In the genomic region with DNA sequence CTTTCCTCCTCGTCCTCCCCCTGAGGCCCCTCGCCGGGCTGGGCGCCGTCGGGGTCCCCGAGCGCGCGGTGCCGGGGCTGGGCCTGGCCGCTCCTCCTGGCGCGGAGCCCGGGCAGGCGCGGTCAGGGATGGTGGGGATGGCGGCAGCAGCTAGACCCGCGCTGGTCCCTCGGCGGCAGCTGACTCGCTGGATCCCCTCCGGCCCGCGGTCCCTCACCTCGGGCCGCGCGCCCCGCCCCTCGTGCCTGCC, we compare ENCODE assay signal across 8 cellular contexts. TPM values are rescaled to one million over a fixed set of nuclear protein-coding genes. Genes with fewer than 3 reads are reported as not detected.
DNase-seq lines count a peak whose midpoint lies in the region; ATAC-seq and TF ChIP-seq lines count a peak whose summit lies in the region.

SLC25A29 (minus strand) TSS at position 189 of the 250 bp plus-strand sequence. CDS start 212 bp downstream, outside the sequence.

- peak within 1 kb of the TSS; percentile 83 for H3K4me2 ChIP-seq in OCI-LY7 (ENCODE audit: low read length)

- POLR2A ChIA-PET in CD4-positive, alpha-beta memory T cell (lab: Charles Lee; ENCODE audit: partially characterized antibody) = no interaction called here
- POLR2A ChIA-PET in OCI-LY7 (lab: Charles Lee) = no interaction called here

- H3K36me3 ChIP-seq in CD4-positive, alpha-beta memory T cell (ENCODE audit: insufficient read depth, low read length) = no peaks in the 10 kb centered on the region
- H3K36me3 ChIP-seq in OCI-LY7 (ENCODE audit: insufficient read depth, low read length) (no peaks in the 10 kb centered on the region), esophagus (ENCODE audit: control insufficient read depth in 2 of 2, insufficient read depth in 2 of 2, low read length in 1 of 2) (no peaks in the 10 kb centered on the region)

- H3K36me3 Mint-ChIP-seq in CD4-positive, alpha-beta memory T cell = peaks cover 0 to 2% of the 10 kb centered on the region in 2 donors
- peaks cover 2% of the 10 kb centered on the region for H3K36me3 Mint-ChIP-seq in neural crest cell (ENCODE audit: low read depth)

- no peaks in the 10 kb centered on the region for H3K27me3 ChIP-seq in CD4-positive, alpha-beta memory T cell (ENCODE audit: insufficient read depth, low read length)
- no peaks in the 10 kb centered on the region for H3K27me3 ChIP-seq in esophagus (ENCODE audit: control insufficient read depth in 1 of 2, insufficient read depth in 2 of 2, low read length in 2 of 2)

- BruUV-seq in OCI-LY7 (replicated peaks; lab: Mats Ljungman, UMichigan) = no TSS peak

- TF ChIP-seq CTCF in OCI-LY7 (conservative IDR thresholded peaks at IDR 0.05; ENCODE audit: low read length) (no peak), neural crest cell (conservative IDR thresholded peaks at IDR 0.05) (no peak)

- no peaks in the 10 kb centered on the region for H3K79me2 ChIP-seq in OCI-LY7 (ENCODE audit: insufficient read depth, low read depth, low read length)

- H2AFZ ChIP-seq in OCI-LY7 (ENCODE audit: low read length) = peak within 1 kb of the TSS; percentile 84

- no peak for ATAC-seq in HG02981 (IDR thresholded peaks at IDR 0.05; ENCODE audit: unreplicated experiment)

- H3K4me3 ChIP-seq in CD4-positive, alpha-beta memory T cell (ENCODE audit: low read length in 2 of 2) = peak within 1 kb of the TSS; percentile 42 to 60
- H3K4me3 ChIP-seq in OCI-LY7 (ENCODE audit: low read depth, low read length, poor library complexity, severe bottlenecking) = peak within 1 kb of the TSS; percentile 75
- H3K4me3 ChIP-seq in esophagus (ENCODE audit: low read depth in 1 of 2, low read length in 2 of 2) = peak within 1 kb of the TSS; percentile 67 to 75

- H3K9me2 ChIP-seq in OCI-LY7 (ENCODE audit: insufficient read depth, low read length) = no peaks in the 10 kb centered on the region

- in situ Hi-C loops in KBM-7 (cut with MboI; ENCODE audit: low pct_unique_long_range_greater_than_20kb, low sequenced_read_pairs) = no loop called here

- DNase-seq in CD4-positive, alpha-beta memory T cell = peak in 2 of 5 donors; percentile 12 to 15
- DNase-seq in OCI-LY7 (ENCODE audit: low spot score) (no peak), neural crest cell (ENCODE audit: low read depth, low spot score) (no peak), midbrain (lab: John Stamatoyannopoulos, UW) (no peak), KBM-7 (no peak), NCI-H446 (lab: John Stamatoyannopoulos, UW) (no peak)

- peak within 1 kb of the TSS in 2 of 7 donors; percentile 60 to 93 for H3K27ac Mint-ChIP-seq in CD4-positive, alpha-beta memory T cell
- H3K27ac Mint-ChIP-seq in neural crest cell (ENCODE audit: unreplicated experiment) = peak within 1 kb of the TSS; percentile 96

- peaks cover 10% of the 10 kb centered on the region for H3K4me1 ChIP-seq in CD4-positive, alpha-beta memory T cell (ENCODE audit: insufficient read depth, low read length)
- H3K4me1 ChIP-seq in OCI-LY7 (ENCODE audit: insufficient read depth, low read length, poor library complexity, severe bottlenecking) (peaks cover 7% of the 10 kb centered on the region), esophagus (ENCODE audit: control insufficient read depth in 2 of 2, insufficient read depth in 2 of 2, low read length in 1 of 2) (peaks cover 13 to 33% of the 10 kb centered on the region in 2 donors)

- H3K4me3 Mint-ChIP-seq in CD4-positive, alpha-beta memory T cell = peak within 1 kb of the TSS; percentile 82 to 90 (median 84)
- peak within 1 kb of the TSS; percentile 98 for H3K4me3 Mint-ChIP-seq in neural crest cell

- H3K27ac ChIP-seq in CD4-positive, alpha-beta memory T cell (ENCODE audit: low read depth, low read length) = peak within 1 kb of the TSS; percentile 46
- H3K27ac ChIP-seq in OCI-LY7 (ENCODE audit: low read depth, low read length, poor library complexity, severe bottlenecking) (no peak within 1 kb of the TSS), esophagus (ENCODE audit: low read depth in 2 of 2, low read length in 1 of 2) (peak within 1 kb of the TSS; percentile 85 to 88)

- CTCF ChIA-PET in CD4-positive, alpha-beta memory T cell (lab: Charles Lee; ENCODE audit: partially characterized antibody) = no interaction called here
- CTCF ChIA-PET in OCI-LY7 (lab: Charles Lee; ENCODE audit: unreplicated experiment) = no interaction called here

- H3K9me3 ChIP-seq in CD4-positive, alpha-beta memory T cell (ENCODE audit: control insufficient read depth in 1 of 2, low read length in 2 of 2) = no peaks in the 10 kb centered on the region
- H3K9me3 ChIP-seq in OCI-LY7 (ENCODE audit: low read length) (no peaks in the 10 kb centered on the region), esophagus (ENCODE audit: control insufficient read depth in 2 of 2, insufficient read depth in 1 of 2, low read depth in 1 of 2, low read length in 1 of 2) (no peaks in the 10 kb centered on the region)

- peaks cover 5 to 13% (median 9%) of the 10 kb centered on the region in 4 donors for H3K4me1 Mint-ChIP-seq in CD4-positive, alpha-beta memory T cell
- peaks cover 49% of the 10 kb centered on the region for H3K4me1 Mint-ChIP-seq in neural crest cell

- 0% methylated on average over 29 to 32 of the region's 32 CpGs for WGBS in esophagus, 2 donors

- H3K27me3 Mint-ChIP-seq in CD4-positive, alpha-beta memory T cell = no peaks in the 10 kb centered on the region
- H3K27me3 Mint-ChIP-seq in neural crest cell (ENCODE audit: low read depth) = no peaks in the 10 kb centered on the region

- no peaks in the 10 kb centered on the region for H4K20me1 ChIP-seq in OCI-LY7 (ENCODE audit: insufficient read depth, low read length)

- no peaks in the 10 kb centered on the region for H3K9me3 Mint-ChIP-seq in CD4-positive, alpha-beta memory T cell
- H3K9me3 Mint-ChIP-seq in neural crest cell = no peaks in the 10 kb centered on the region

- intact Hi-C loops in CD4-positive, alpha-beta memory T cell (cut with micrococcal nuclease) = loop anchor here (1.0 to 2.0 kb wide), 2 partner anchors 21 to 70 kb away; partner anchors contain the start of gene WDR25
- intact Hi-C loops in OCI-LY7 (cut with micrococcal nuclease; ENCODE audit: unreplicated experiment) = loop anchor here (2.0 kb wide), 1 partner anchor 71 kb away; the partner anchor contains the start of gene WDR25

RNA-seq across cellular contexts. Expression of gene SLC25A29, which starts in this region (rescaled TPM):
- 1 to 10 TPM; 7.9 to 8.1 TPM for total RNA-seq in CD4-positive, alpha-beta memory T cell
- 1 to 10 TPM in 1 of 2 donors, under 1 TPM in 1; 0.08 to 1.5 TPM for polyA plus RNA-seq in CD4-positive, alpha-beta memory T cell
- 34.8 and 37.4 TPM in 2 replicates for total RNA-seq in OCI-LY7 (2014; rRNA removed; shearing (Covaris generic))
- total RNA-seq in OCI-LY7 (2022) = 14.6 and 18.1 TPM in 2 replicates
- 10 to 100 TPM; 27.9 to 67.7 TPM for polyA plus RNA-seq in esophagus
- 123 and 128 TPM in 2 replicates for total RNA-seq in neural crest cell

Comparison
In these comparisons a context has a peak if more than half of its experiments do, and no peak if none do; other contexts are left out.
1. RNA of gene SLC25A29 (polyA plus RNA-seq): 27.9 to 67.7 TPM in esophagus; 0.08 to 1.5 TPM in CD4-positive, alpha-beta memory T cell; every median in the first group is over 10 times any median in the second.
2. Peak in every context shown above with its lines, with median percentiles within 50 percentile points of each other: H3K4me3 ChIP-seq.